14 cellular contexts compared by ENCODE assay signal in the genomic region with DNA sequence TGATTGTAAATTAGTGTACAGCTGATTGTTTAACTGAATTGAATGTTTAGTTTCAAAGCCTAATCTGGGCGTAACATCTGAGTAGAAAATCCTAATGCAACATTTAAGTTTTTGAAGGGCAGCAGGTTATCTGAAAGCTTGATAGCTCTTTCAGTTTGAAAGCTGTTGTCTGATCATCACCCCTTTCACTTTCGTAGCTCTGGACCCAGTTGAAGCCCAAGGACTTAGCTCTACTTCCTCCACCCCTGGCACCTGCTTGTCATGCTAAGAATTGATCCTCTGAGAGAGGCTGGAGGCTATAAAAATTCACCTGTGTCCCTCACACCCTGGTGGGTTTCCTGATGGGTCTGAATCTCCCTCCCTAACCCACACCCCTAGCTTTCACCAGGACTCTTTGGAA.
A peak's percentile ranks its signal among the peaks of the same experiment; 100 is the strongest.
DNase-seq lines count a peak whose midpoint lies in the region; ATAC-seq and TF ChIP-seq lines count a peak whose summit lies in the region.
"Had no signal": no experiment of that assay in that cellular context is flagged by ENCODE, and none has a peak within 500 bp of the region (broad histone marks: within the 10 kb centered on the region; RNA-seq: fewer than 3 reads in every experiment).

No MANE protein-coding gene starts in this region.

- no peaks in the 10 kb centered on the region for H3K27me3 Mint-ChIP-seq in CD4-positive, alpha-beta T cell

- no peaks in the 10 kb centered on the region for H3K9me3 ChIP-seq in CD4-positive, alpha-beta T cell (ENCODE audit: control insufficient read depth, low read length)

- POLR2A ChIA-PET in CD4-positive, alpha-beta T cell (lab: Charles Lee): no interaction called here

- ATAC-seq in GM18508 (IDR thresholded peaks at IDR 0.05; ENCODE audit: insufficient read depth, unreplicated experiment): peak; percentile 73
- ATAC-seq in GM19468 (IDR thresholded peaks at IDR 0.05; ENCODE audit: extremely low read depth, unreplicated experiment): peak; percentile 89
- ATAC-seq in HG02870 (IDR thresholded peaks at IDR 0.05; ENCODE audit: unreplicated experiment): peak; percentile 41
- peak; percentile 79 for ATAC-seq in HG03457 (IDR thresholded peaks at IDR 0.05; ENCODE audit: unreplicated experiment)
- ATAC-seq in CD4-positive, alpha-beta T cell (ENCODE audit: poor library complexity): no peak

- no peak overlapping the region for H3K27ac Mint-ChIP-seq in CD4-positive, alpha-beta T cell

- TF ChIP-seq CTCF in CD4-positive, alpha-beta T cell (IDR thresholded peaks at IDR 0.05): no peak

- no peaks in the 10 kb centered on the region for H3K36me3 Mint-ChIP-seq in CD4-positive, alpha-beta T cell (ENCODE audit: low read depth)

- H3K27me3 ChIP-seq in CD4-positive, alpha-beta T cell (ENCODE audit: control insufficient read depth, insufficient read depth, low read length): no peaks in the 10 kb centered on the region

- DNase-seq in HT-29 (ENCODE audit: low spot score): no peak
- DNase-seq in NCI-H510A treated with DMSO at 0.1 percent for 48 hours (lab: John Stamatoyannopoulos, UW): no peak
- no peak for DNase-seq in CD4-positive, alpha-beta T cell
- DNase-seq in activated CD4-positive, alpha-beta T cell treated with anti-CD3 and anti-CD28 coated beads for 4 hours: no peak
- DNase-seq: amygdala, DMS 273 treated with DMSO at 0.1 percent for 48 hours, NCI-H2081, posterior cingulate gyrus had no signal

- H3K9me3 Mint-ChIP-seq in CD4-positive, alpha-beta T cell: no peaks in the 10 kb centered on the region

- no peak overlapping the region for H3K4me3 Mint-ChIP-seq in CD4-positive, alpha-beta T cell

- intact Hi-C loops in CD4-positive, alpha-beta T cell (cut with DNase I, micrococcal nuclease): loop anchor here in 1 of 2 experiments (10.0 kb wide), 1 partner anchor 546 kb away; no protein-coding TSS in a partner anchor

- CTCF ChIA-PET in CD4-positive, alpha-beta T cell (lab: Charles Lee): interaction anchor here (2.9 kb wide), 1 partner anchor 543 kb away, joined by 7 read pairs; no protein-coding TSS in a partner anchor

- no peak overlapping the region for H3K27ac ChIP-seq in CD4-positive, alpha-beta T cell (ENCODE audit: low read depth, low read length)
- H3K27ac ChIP-seq: coronary artery, SK-N-MC had no signal

- no peaks in the 10 kb centered on the region for H3K4me1 Mint-ChIP-seq in CD4-positive, alpha-beta T cell (ENCODE audit: low read depth)
